In genomic region chr1:27353166-27353565, GRCh38 we compare ENCODE assay signal across 17 cellular contexts. TPM values are rescaled to one million over a fixed set of nuclear protein-coding genes. Genes with fewer than 3 reads are reported as not detected.
DNase-seq lines count a peak whose midpoint lies in the region; ATAC-seq and TF ChIP-seq lines count a peak whose summit lies in the region.
"Had no signal": no experiment of that assay in that cellular context is flagged by ENCODE, and none has a peak within 500 bp of the region (broad histone marks: within the 10 kb centered on the region; RNA-seq: fewer than 3 reads in every experiment).

No MANE protein-coding gene starts in this region.

- H3K36me3 ChIP-seq in HEK293 (ENCODE audit: control insufficient read depth in 2 of 2, insufficient read depth in 1 of 2, low read length in 2 of 2) (peaks cover 0 to 33% of the 10 kb centered on the region in 2 experiments; a peak in 1 of 3 replicates), neuronal stem cell (replicated peaks in 1 of 2; ENCODE audit: control insufficient read depth in 2 of 2, insufficient read depth in 2 of 2, low read length in 2 of 2) (peaks cover 3 to 35% of the 10 kb centered on the region in 2 donors)

- peaks cover 0 to 19% (median 5%) of the 10 kb centered on the region in 3 experiments for H3K27me3 ChIP-seq in neuronal stem cell (ENCODE audit: control insufficient read depth in 3 of 3, insufficient read depth in 3 of 3, low read depth in 1 of 3, low read length in 3 of 3)
- H3K27me3 ChIP-seq: MG63 had no signal

- H3K18ac ChIP-seq in neuronal stem cell (ENCODE audit: low read length), result peak overlapping the region; percentile 65

- no peak overlapping the region for H2BK5ac ChIP-seq in neuronal stem cell (ENCODE audit: low read length)

- no peak overlapping the region for H4K8ac ChIP-seq in neuronal stem cell (ENCODE audit: low read depth, low read length)

- ATAC-seq in HG03175 (IDR thresholded peaks at IDR 0.05; ENCODE audit: unreplicated experiment), result no peak
- ATAC-seq: Panc1 had no signal

- H3K9me3 Mint-ChIP-seq in osteocyte (ENCODE audit: unreplicated experiment), result no peaks in the 10 kb centered on the region
- H3K9me3 Mint-ChIP-seq: CD4-positive, alpha-beta memory T cell; HFFc6 had no signal

- no peak overlapping the region for H3K4me3 ChIP-seq in HEK293 (ENCODE audit: low read depth, low read length)
- no peak overlapping the region for H3K4me3 ChIP-seq in neuronal stem cell (ENCODE audit: low read length in 2 of 2)
- H3K4me3 ChIP-seq: MG63 had no signal

- H3K79me1 ChIP-seq in neuronal stem cell (ENCODE audit: low read depth, low read length), result peaks cover 1% of the 10 kb centered on the region

- H2AFZ ChIP-seq in neuronal stem cell (ENCODE audit: low read length), result no peak overlapping the region

- H3K9ac ChIP-seq in neuronal stem cell (ENCODE audit: low read depth, low read length, poor library complexity), result peak overlapping the region; percentile 50
- H3K9ac ChIP-seq: SK-N-SH had no signal

- no peak overlapping the region for H3K4me2 ChIP-seq in neuronal stem cell (ENCODE audit: insufficient read depth, low read length, poor library complexity, severe bottlenecking)
- H3K4me2 ChIP-seq: SK-N-SH had no signal

- no peak for DNase-seq in RWPE1 (ENCODE audit: low spot score)
- no peak for DNase-seq in neuronal stem cell (ENCODE audit: low spot score)
- no peak for DNase-seq in osteocyte (ENCODE audit: extremely low spot score, unreplicated experiment)
- DNase-seq: Calu3; CD4-positive, alpha-beta memory T cell; HFFc6; MG63; NCI-H1092 treated with DMSO at 0.1 percent for 48 hours; NCI-H2081 treated with DMSO at 0.1 percent for 48 hours; NCI-H510A treated with DMSO at 0.1 percent for 48 hours; NCI-H82; SHP77; SK-N-SH had no signal

- no CpG with 5 or more reads among the region's 13 CpGs for WGBS in neuronal stem cell (ENCODE audit: extremely low coverage in 2 of 2, insufficient read length in 2 of 2, insufficient replicate concordance in 1 of 2), 2 donors

- no peak overlapping the region for H2AK5ac ChIP-seq in neuronal stem cell (ENCODE audit: low read depth, low read length)

- H3K9me3 ChIP-seq in HEK293 (ENCODE audit: control insufficient read depth, insufficient read depth, low read depth, low read length) (no peaks in the 10 kb centered on the region), neuronal stem cell (replicated peaks in 1 of 2; ENCODE audit: control insufficient read depth in 2 of 2, insufficient read depth in 1 of 2, low read depth in 1 of 2, low read length in 2 of 2) (peaks cover 0 to 4% of the 10 kb centered on the region in 2 donors)
- H3K9me3 ChIP-seq: MG63, SK-N-SH had no signal

- no peak overlapping the region for H3K23ac ChIP-seq in neuronal stem cell (ENCODE audit: low read depth, low read length, poor library complexity)

- no peak overlapping the region for H2BK12ac ChIP-seq in neuronal stem cell (ENCODE audit: low read length)

- no peak overlapping the region for H3K4me3 Mint-ChIP-seq in osteocyte (ENCODE audit: unreplicated experiment)
- H3K4me3 Mint-ChIP-seq: CD4-positive, alpha-beta memory T cell; HFFc6 had no signal

- H3K4me1 ChIP-seq in HEK293 (ENCODE audit: control insufficient read depth, insufficient read depth, low read length) (peaks cover 4% of the 10 kb centered on the region), neuronal stem cell (ENCODE audit: control insufficient read depth in 2 of 2, insufficient read depth in 1 of 2, low read depth in 1 of 2, low read length in 2 of 2) (peaks cover 15 to 22% of the 10 kb centered on the region in 2 donors)

- no peak for TF ChIP-seq CTCF in HEK293 (tag by site-specific recombination; IDR thresholded peaks at IDR 0.05)
- TF ChIP-seq CTCF in RWPE1 (conservative IDR thresholded peaks at IDR 0.05; ENCODE audit: low read depth), result no peak
- no peak for TF ChIP-seq CTCF in osteocyte (IDR thresholded peaks at IDR 0.05)

- POLR2A ChIA-PET in HEK293 (lab: Yijun Ruan, JAX), result interaction anchor here (1.7 kb wide), 1 partner anchor 12 kb away, joined by 8 read pairs; no protein-coding TSS in a partner anchor
- POLR2A ChIA-PET in RWPE1 (lab: Yijun Ruan, JAX; ENCODE audit: low non-redundant PET), result no interaction called here

- no peak overlapping the region for H2BK120ac ChIP-seq in neuronal stem cell (ENCODE audit: low read depth, low read length)

- H3K4ac ChIP-seq in neuronal stem cell (ENCODE audit: low read length), result no peak overlapping the region

- H3K4me1 Mint-ChIP-seq in osteocyte (ENCODE audit: unreplicated experiment), result peaks cover 10% of the 10 kb centered on the region

- H3K27ac ChIP-seq in HEK293 (ENCODE audit: extremely low read depth, low read depth, low read length) (no peak overlapping the region), RWPE1 (peak overlapping the region; percentile 98), neuronal stem cell (replicated peaks; ENCODE audit: low read length) (no peak overlapping the region)

- no peak overlapping the region for H3K14ac ChIP-seq in neuronal stem cell (ENCODE audit: low read length)

- H3K27ac Mint-ChIP-seq in osteocyte (ENCODE audit: unreplicated experiment), result no peak overlapping the region
- H3K27ac Mint-ChIP-seq: HFFc6 had no signal

- no peak overlapping the region for H4K91ac ChIP-seq in neuronal stem cell (ENCODE audit: low read depth, low read length, poor library complexity)

- H3K36me3 Mint-ChIP-seq in osteocyte (ENCODE audit: unreplicated experiment), result peaks cover 7% of the 10 kb centered on the region

- H2BK15ac ChIP-seq in neuronal stem cell (ENCODE audit: low read length), result no peak overlapping the region

- H3K27me3 Mint-ChIP-seq in osteocyte (ENCODE audit: unreplicated experiment), result no peaks in the 10 kb centered on the region
- H3K27me3 Mint-ChIP-seq: CD4-positive, alpha-beta memory T cell had no signal

- CTCF ChIA-PET in HEK293 (lab: Yijun Ruan, JAX), result interaction anchor here (0.6 to 7.8 kb wide), 5 partner anchors 9 to 310 kb away, joined by 3 to 84 read pairs (median 4); partner anchors contain the start of gene MAP3K6
- CTCF ChIA-PET in RWPE1 (lab: Yijun Ruan, JAX), result interaction anchor here (0.6 to 0.8 kb wide), 3 partner anchors 13 to 912 kb away, joined by 3 read pairs; no protein-coding TSS in a partner anchor

TF ChIP-seq in HEK293, 187 proteins besides CTCF, POLR2A, EP300 and RAD21:
- TF ChIP-seq ZNF600 (tag by site-specific recombination; IDR thresholded peaks at IDR 0.05) (peak; percentile 28; the same call in 1 of the 2 replicates), ZNF548 (tag by site-specific recombination; IDR thresholded peaks at IDR 0.05) (no peak)

RNA-seq across cellular contexts. Expression of gene SYTL1, which starts 11.3 kb away (rescaled TPM):
- polyA plus RNA-seq in neuronal stem cell (2013, experiment 1 of 2), result 8.5 TPM
- 8.0 TPM for polyA plus RNA-seq in neuronal stem cell (2013, experiment 2 of 2)
- 0.46 and 0.97 TPM in 2 replicates for total RNA-seq in osteocyte

RNA-seq across cellular contexts. Expression of gene MAP3K6, which starts 13.6 kb away (rescaled TPM):
- polyA plus RNA-seq in neuronal stem cell (2013, experiment 1 of 2), result 8.4 TPM
- polyA plus RNA-seq in neuronal stem cell (2013, experiment 2 of 2), result 8.3 TPM
- 43.0 and 48.2 TPM in 2 replicates for total RNA-seq in osteocyte

RNA-seq across cellular contexts. Expression of gene FCN3, which starts 21.5 kb away (rescaled TPM):
- polyA plus RNA-seq in neuronal stem cell (2013, experiment 1 of 2), result not detected
- polyA plus RNA-seq in neuronal stem cell (2013, experiment 2 of 2), result not detected
- total RNA-seq in osteocyte, result not detected in 2 replicates
- total RNA-seq: Calu3; CD4-positive, alpha-beta memory T cell; H4; HFFc6 had no signal
- polyA plus RNA-seq: CD4-positive, alpha-beta memory T cell; SK-N-SH had no signal

RNA-seq across cellular contexts. Expression of gene CD164L2, which starts 30.0 kb away (rescaled TPM):
- 0.07 TPM for polyA plus RNA-seq in neuronal stem cell (2013, experiment 1 of 2)
- 0.10 TPM for polyA plus RNA-seq in neuronal stem cell (2013, experiment 2 of 2)
- not detected in 2 replicates for total RNA-seq in osteocyte
- total RNA-seq: Calu3; CD4-positive, alpha-beta memory T cell; H4; HFFc6 had no signal

RNA-seq across cellular contexts. Expression of gene TMEM222, which starts 31.2 kb away (rescaled TPM):
- 23.9 TPM for polyA plus RNA-seq in neuronal stem cell (2013, experiment 1 of 2)
- 22.3 TPM for polyA plus RNA-seq in neuronal stem cell (2013, experiment 2 of 2)
- 46.5 and 47.1 TPM in 2 replicates for total RNA-seq in osteocyte
